Comparison of ENCODE assay signal across 21 cellular contexts in genomic region chr4:34365891-34366290, GRCh38.
"Had no signal": no experiment of that assay in that cellular context is flagged by ENCODE, and none has a peak within 500 bp of the region (broad histone marks: within the 10 kb centered on the region; RNA-seq: fewer than 3 reads in every experiment).

No MANE protein-coding gene starts in this region.

- H3K36me3 ChIP-seq: esophagus muscularis mucosa, gastrocnemius medialis, pancreas, prostate gland, right lobe of liver, spleen, tibial artery, upper lobe of left lung, uterus had no signal

- H3K27ac ChIP-seq: epithelial cell of prostate, esophagus muscularis mucosa, gastrocnemius medialis, pancreas, prostate gland, right lobe of liver, spleen, tibial artery, upper lobe of left lung, uterus had no signal

- FAIRE-seq: pancreas had no signal

- H3K9me3 ChIP-seq: esophagus muscularis mucosa, gastrocnemius medialis, pancreas, prostate gland, right lobe of liver, tibial artery, upper lobe of left lung, uterus had no signal

- H3K4me3 ChIP-seq: esophagus muscularis mucosa, gastrocnemius medialis, lung, pancreas, prostate gland, right lobe of liver, spleen, tibial artery, upper lobe of left lung, uterus had no signal

- DNase-seq: effector memory CD8-positive, alpha-beta T cell; gastrocnemius medialis; left colon; left ventricle myocardium superior; mesenchymal stem cell; midbrain; naive B cell; occipital lobe; pancreas; right lobe of liver; spleen; stimulated activated CD4-positive, alpha-beta T cell treated with anti-CD3 and anti-CD28 coated beads, Interleukin-15, amount 100 ng/mL, for 24 hours; stimulated activated CD4-positive, alpha-beta T cell treated with anti-CD3 and anti-CD28 coated beads, Interleukin-1b, Interleukin-23, amount 100 ng/mL, for 48 hours; stimulated activated CD4-positive, alpha-beta T cell treated with anti-CD3 and anti-CD28 coated beads, Interleukin-4, amount 100 ng/mL, for 24 hours; tibial artery; upper lobe of left lung; uterus had no signal

- H3K27me3 ChIP-seq: esophagus muscularis mucosa, gastrocnemius medialis, pancreas, right lobe of liver, spleen, tibial artery, upper lobe of left lung, uterus had no signal

- H3K4me1 ChIP-seq: esophagus muscularis mucosa, gastrocnemius medialis, pancreas, prostate gland, right lobe of liver, spleen, tibial artery, upper lobe of left lung, uterus had no signal
